ENCODE assay signal across 9 cellular contexts in genomic region chr6:162856885-162857284, GRCh38.
DNase-seq lines count a peak whose midpoint lies in the region; ATAC-seq and TF ChIP-seq lines count a peak whose summit lies in the region.
"Had no signal": no experiment of that assay in that cellular context is flagged by ENCODE, and none has a peak within 500 bp of the region (broad histone marks: within the 10 kb centered on the region; RNA-seq: fewer than 3 reads in every experiment).

No MANE protein-coding gene starts in this region.

- ATAC-seq in CD4-positive, alpha-beta T cell (ENCODE audit: poor library complexity), result no peak
- ATAC-seq in HG02938 (IDR thresholded peaks at IDR 0.05; ENCODE audit: unreplicated experiment), result no peak

- peaks cover 2% of the 10 kb centered on the region for H3K9me3 Mint-ChIP-seq in CD4-positive, alpha-beta T cell
- H3K9me3 Mint-ChIP-seq: activated B cell treated with CpG ODN at 0.5 μM for 24 hours had no signal

- intact Hi-C loops in CD4-positive, alpha-beta T cell (cut with DNase I, micrococcal nuclease), result no loop called here

- no peaks in the 10 kb centered on the region for H3K4me1 Mint-ChIP-seq in CD4-positive, alpha-beta T cell (ENCODE audit: low read depth)
- H3K4me1 Mint-ChIP-seq: activated B cell treated with CpG ODN at 0.5 μM for 24 hours had no signal

- CTCF ChIA-PET in CD4-positive, alpha-beta T cell (lab: Charles Lee), result no interaction called here

- H3K36me3 ChIP-seq in GM23248 (ENCODE audit: low read depth), result no peaks in the 10 kb centered on the region

- H3K4me3 Mint-ChIP-seq in CD4-positive, alpha-beta T cell, result no peak overlapping the region
- H3K4me3 Mint-ChIP-seq: activated B cell treated with CpG ODN at 0.5 μM for 24 hours had no signal

- TF ChIP-seq CTCF in cardiac fibroblast (IDR thresholded peaks at IDR 0.05; ENCODE audit: low read depth, low read length), result peak; percentile 59
- TF ChIP-seq CTCF in CD4-positive, alpha-beta T cell (IDR thresholded peaks at IDR 0.05), result no peak

- no peaks in the 10 kb centered on the region for H3K27me3 ChIP-seq in GM23248 (replicated peaks; ENCODE audit: insufficient read depth)
- no peaks in the 10 kb centered on the region for H3K27me3 ChIP-seq in CD4-positive, alpha-beta T cell (ENCODE audit: control insufficient read depth, insufficient read depth, low read length)

- DNase-seq in GM23248 (peak; percentile 85), NCI-H460 (ENCODE audit: extremely low read depth, low read depth) (peak; percentile 29), cardiac fibroblast (ENCODE audit: low read depth in 2 of 2) (peak; percentile 82 to 86), islet precursor cell (peak; percentile 87), superior temporal gyrus (ENCODE audit: extremely low spot score) (peak; percentile 99), T-helper 1 cell (no peak)
- no peak for DNase-seq in CD4-positive, alpha-beta T cell
- DNase-seq: activated B cell treated with CpG ODN at 0.5 μM for 24 hours had no signal

- H3K9ac ChIP-seq in GM23248, result peak overlapping the region; percentile 56

- H3K4me2 ChIP-seq in GM23248 (ENCODE audit: unreplicated experiment), result peak overlapping the region; percentile 82

- no peaks in the 10 kb centered on the region for H3F3A ChIP-seq in GM23248 (ENCODE audit: insufficient read depth)

- no peaks in the 10 kb centered on the region for H3K79me2 ChIP-seq in GM23248 (ENCODE audit: insufficient read depth)

- in situ Hi-C loops in GM23248 (cut with MboI), result loop anchor here (25.0 kb wide), 1 partner anchor 1105 kb away; no protein-coding TSS in a partner anchor

- no peaks in the 10 kb centered on the region for H3K9me3 ChIP-seq in GM23248 (ENCODE audit: low read depth)
- H3K9me3 ChIP-seq in CD4-positive, alpha-beta T cell (ENCODE audit: control insufficient read depth, low read length), result no peaks in the 10 kb centered on the region

- H3K4me3 ChIP-seq in GM23248 (peak overlapping the region; percentile 65), cardiac fibroblast (replicated peaks in 1 of 2; ENCODE audit: low read depth in 2 of 2, low read length in 2 of 2) (no peak overlapping the region)

- WGBS in GM23248 (ENCODE audit: low coverage in 1 of 2, low lambda C conversion rate in 2 of 2, missing lambda C conversion rate in 2 of 2), 2 experiments, result 2 to 5% methylated on average over 7 of the region's 7 CpGs

- no peaks in the 10 kb centered on the region for H3K36me3 Mint-ChIP-seq in CD4-positive, alpha-beta T cell (ENCODE audit: low read depth)

- peaks cover 3% of the 10 kb centered on the region; the same call in 1 of the 2 replicates for H3K4me1 ChIP-seq in GM23248 (ENCODE audit: insufficient read depth)

- peak overlapping the region; percentile 88 for H2AFZ ChIP-seq in GM23248

- H3K27ac Mint-ChIP-seq in CD4-positive, alpha-beta T cell, result no peak overlapping the region
- H3K27ac Mint-ChIP-seq: activated B cell treated with CpG ODN at 0.5 μM for 24 hours had no signal

- H3K9me2 ChIP-seq in GM23248 (ENCODE audit: insufficient read depth), result no peaks in the 10 kb centered on the region

- H3K27ac ChIP-seq in GM23248, result no peak overlapping the region
- H3K27ac ChIP-seq in CD4-positive, alpha-beta T cell (ENCODE audit: low read depth, low read length), result no peak overlapping the region

- POLR2A ChIA-PET in CD4-positive, alpha-beta T cell (lab: Charles Lee), result no interaction called here

- H3K27me3 Mint-ChIP-seq in CD4-positive, alpha-beta T cell, result no peaks in the 10 kb centered on the region
- H3K27me3 Mint-ChIP-seq: activated B cell treated with CpG ODN at 0.5 μM for 24 hours had no signal

- no peaks in the 10 kb centered on the region for H4K20me1 ChIP-seq in GM23248 (ENCODE audit: insufficient read depth)

Comparison
In these comparisons a context has a peak if more than half of its experiments do, and no peak if none do; other contexts are left out.
1. DNase-seq: peak in GM23248 (single experiment), NCI-H460 (single experiment), cardiac fibroblast (2 of 2), islet precursor cell (single experiment) and superior temporal gyrus (single experiment); none in CD4-positive, alpha-beta T cell (0 of 10) and T-helper 1 cell (0 of 5).